In the genomic region with DNA sequence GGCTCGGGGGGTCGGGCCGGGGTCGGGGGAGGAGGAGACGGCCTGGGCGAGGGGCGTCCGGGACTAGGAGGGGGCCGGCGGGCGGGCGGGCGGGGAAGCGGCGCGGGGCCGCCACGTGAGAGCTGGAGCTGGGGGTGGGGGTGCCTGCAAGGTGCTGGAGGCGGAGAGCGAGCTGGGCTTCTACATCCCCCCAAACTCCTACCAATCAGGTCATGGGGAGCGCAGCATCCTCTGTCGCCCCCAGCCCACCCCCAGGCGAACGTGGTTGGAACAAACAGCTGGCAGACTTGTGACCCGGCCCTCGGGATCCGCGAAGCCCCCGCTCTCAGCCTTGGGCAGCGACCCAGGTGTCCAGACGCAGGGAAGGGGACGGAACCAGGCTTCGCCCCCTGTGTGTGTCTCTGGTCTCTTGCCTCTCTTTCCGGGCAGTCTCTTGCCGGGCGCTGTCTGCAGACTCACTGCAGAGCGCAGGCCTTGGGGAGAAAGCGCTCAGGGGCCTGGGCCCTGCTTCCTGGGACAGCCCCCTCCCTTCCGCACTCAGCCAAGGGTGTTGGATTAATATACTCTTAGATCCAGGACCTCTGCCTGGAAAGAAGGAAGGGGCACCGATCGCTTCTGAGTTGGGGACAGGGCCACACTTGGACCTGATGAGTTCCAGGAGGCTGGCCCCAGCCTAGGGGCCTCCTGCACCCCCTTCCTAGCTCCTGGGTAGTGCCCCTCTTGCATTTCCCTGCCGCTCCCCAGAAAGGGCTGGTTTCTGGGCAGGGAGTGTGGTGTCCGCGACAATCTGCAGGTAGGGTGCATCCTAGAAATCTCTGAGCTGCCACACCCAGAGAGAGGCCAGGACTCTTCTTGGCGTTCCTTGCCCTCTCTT, we compare ENCODE assay signal across 8 cellular contexts. TPM values are rescaled to one million over a fixed set of nuclear protein-coding genes. Genes with fewer than 3 reads are reported as not detected.
DNase-seq lines count a peak whose midpoint lies in the region; ATAC-seq and TF ChIP-seq lines count a peak whose summit lies in the region.

No MANE protein-coding gene starts in this region.

- peaks cover 0 to 3% (median 2%) of the 10 kb centered on the region in 3 donors for H3K27me3 Mint-ChIP-seq in immature natural killer cell (ENCODE audit: low read depth in 3 of 3)

- peaks cover 12 to 16% of the 10 kb centered on the region in 2 donors for H3K4me1 Mint-ChIP-seq in immature natural killer cell

- DNase-seq in NCI-H146 (lab: John Stamatoyannopoulos, UW) (peak; percentile 35), NCI-H146 treated with DMSO at 0.1 percent for 48 hours (lab: John Stamatoyannopoulos, UW; ENCODE audit: unreplicated experiment) (no peak), ascending aorta (ENCODE audit: low spot score in 2 of 2) (peak in 1 of 2 donors; percentile 56), immature natural killer cell (no peak), GM03348 (ENCODE audit: low spot score) (no peak)

- H3K36me3 ChIP-seq in ascending aorta, result no peaks in the 10 kb centered on the region
- H3K36me3 ChIP-seq in stomach smooth muscle (ENCODE audit: control insufficient read depth in 2 of 2, insufficient read depth in 2 of 2, low read length in 2 of 2), result no peaks in the 10 kb centered on the region

- H3K27me3 ChIP-seq in ascending aorta (no peaks in the 10 kb centered on the region), stomach smooth muscle (ENCODE audit: control insufficient read depth in 1 of 2, insufficient read depth in 2 of 2, low read length in 2 of 2) (no peaks in the 10 kb centered on the region)

- H3K9me3 ChIP-seq in ascending aorta, result no peaks in the 10 kb centered on the region
- H3K9me3 ChIP-seq in stomach smooth muscle (ENCODE audit: control insufficient read depth in 2 of 2, low read length in 2 of 2), result no peaks in the 10 kb centered on the region

- ATAC-seq in GM19463 (IDR thresholded peaks at IDR 0.05; ENCODE audit: unreplicated experiment) (no peak), HG03280 (IDR thresholded peaks at IDR 0.05; ENCODE audit: unreplicated experiment) (no peak)

- peak overlapping the region in 2 of 6 donors; percentile 12 to 50 for H3K27ac Mint-ChIP-seq in immature natural killer cell

- peaks cover 0 to 11% of the 10 kb centered on the region in 2 donors for H3K4me1 ChIP-seq in ascending aorta
- H3K4me1 ChIP-seq in stomach smooth muscle (ENCODE audit: control insufficient read depth, insufficient read depth, low read length), result peaks cover 14% of the 10 kb centered on the region

- no peak for TF ChIP-seq CTCF in ascending aorta (IDR thresholded peaks at IDR 0.05)

- no peak overlapping the region for H3K27ac ChIP-seq in ascending aorta
- H3K27ac ChIP-seq in stomach smooth muscle (ENCODE audit: low read length), result no peak overlapping the region

- no peak overlapping the region for H3K9ac ChIP-seq in stomach smooth muscle (ENCODE audit: low read length in 2 of 2)

- H3K4me3 Mint-ChIP-seq in immature natural killer cell, result peak overlapping the region; percentile 63 to 80 (median 72)

- H3K36me3 Mint-ChIP-seq in immature natural killer cell, result peaks cover 9 to 25% (median 19%) of the 10 kb centered on the region in 3 donors

- intact Hi-C loops in ascending aorta (cut with DNase I), result loop anchor here (5.0 kb wide), 2 partner anchors 35 to 50 kb away; no protein-coding TSS in a partner anchor

- H3K4me3 ChIP-seq in ascending aorta, result peak overlapping the region; percentile 76 to 81
- peak overlapping the region; percentile 46 to 70 for H3K4me3 ChIP-seq in stomach smooth muscle (ENCODE audit: low read length in 2 of 2)

- no peaks in the 10 kb centered on the region for H3K9me3 Mint-ChIP-seq in immature natural killer cell

RNA-seq across cellular contexts. Expression of a gene that starts 0.7 kb away (rescaled TPM):
- 9.9 TPM for total RNA-seq in ascending aorta
- not detected for polyA plus RNA-seq in immature natural killer cell

RNA-seq across cellular contexts. Expression of a gene that starts 20.9 kb away (rescaled TPM):
- not detected for total RNA-seq in ascending aorta
- not detected for polyA plus RNA-seq in immature natural killer cell

RNA-seq across cellular contexts. Expression of a gene that starts 28.5 kb away (rescaled TPM):
- total RNA-seq in ascending aorta, result not detected
- polyA plus RNA-seq in immature natural killer cell, result under 1 TPM in 2 of 3 donors, not detected in 1; 0.28 to 0.34 TPM
